Comparison of ENCODE assay signal across 8 cellular contexts in the genomic region with DNA sequence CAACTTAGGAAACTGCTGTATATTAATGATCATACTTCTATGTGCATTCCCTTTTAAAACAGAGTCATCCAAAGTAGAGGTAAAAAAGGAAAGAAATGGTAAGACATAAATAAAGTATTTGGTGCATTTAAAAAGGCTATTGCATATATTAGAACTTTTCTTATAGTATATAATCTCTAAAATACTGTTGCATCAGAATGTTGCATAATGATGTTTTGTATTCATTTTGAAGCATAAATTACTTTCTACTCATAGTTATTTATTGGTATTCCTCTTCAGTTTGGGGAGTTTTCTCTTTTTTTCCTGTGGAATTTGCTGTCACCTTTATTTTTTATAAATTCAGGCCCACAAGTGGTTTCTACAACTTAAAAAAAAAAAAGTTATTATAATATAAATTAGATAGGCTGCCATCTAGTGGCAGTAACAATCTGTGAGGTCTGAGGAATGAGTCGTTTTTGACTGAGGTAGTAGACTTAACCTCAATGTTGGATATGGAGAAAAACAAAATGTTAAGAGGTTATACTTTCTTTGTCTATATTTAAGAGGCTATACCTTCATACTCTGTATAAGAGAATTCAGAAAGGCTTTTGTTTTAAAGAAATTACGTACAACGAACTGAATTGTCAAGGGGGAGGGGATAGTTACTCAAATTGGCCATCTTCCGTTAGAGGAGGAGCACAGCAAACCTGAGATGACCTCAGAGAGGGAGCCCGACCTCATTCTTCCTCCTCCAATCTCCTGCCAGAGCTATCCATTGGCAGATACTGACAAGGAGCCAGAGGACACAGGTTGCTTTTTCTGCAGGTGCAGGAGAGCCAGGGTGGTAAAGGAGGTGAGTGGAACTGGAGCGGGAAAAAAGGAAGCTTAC. TPM values are rescaled to one million over a fixed set of nuclear protein-coding genes. Genes with fewer than 3 reads are reported as not detected.
DNase-seq lines count a peak whose midpoint lies in the region; ATAC-seq and TF ChIP-seq lines count a peak whose summit lies in the region.

No MANE protein-coding gene starts in this region.

- intact Hi-C loops in prostate gland (cut with DNase I) = loop anchor here (2.0 kb wide), 1 partner anchor 37 kb away; a partner anchor contains a TSS

- H3K9me3 ChIP-seq in GM23248 (ENCODE audit: low read depth) (no peaks in the 10 kb centered on the region), prostate gland (no peaks in the 10 kb centered on the region)

- no peak for TF ChIP-seq POLR2A in prostate gland (IDR thresholded peaks at IDR 0.05)

- H3K27me3 ChIP-seq in GM23248 (replicated peaks; ENCODE audit: insufficient read depth) (no peaks in the 10 kb centered on the region), prostate gland (replicated peaks; ENCODE audit: insufficient read depth) (no peaks in the 10 kb centered on the region)

- H4K20me1 ChIP-seq in GM23248 (ENCODE audit: insufficient read depth) = no peaks in the 10 kb centered on the region

- peak overlapping the region; percentile 51 for H2AFZ ChIP-seq in GM23248

- H3F3A ChIP-seq in GM23248 (ENCODE audit: insufficient read depth) = 0 out of 2 replicates have a peak, but pooled peaks cover 11% of the 10 kb centered on the region

- H3K79me2 ChIP-seq in GM23248 (ENCODE audit: insufficient read depth) = no peaks in the 10 kb centered on the region

- 0 out of 2 replicates have a peak overlapping the region, but pooled peaks have one; percentile 8 for H3K9ac ChIP-seq in GM23248

- in situ Hi-C loops in GM23248 (cut with MboI) = no loop called here

- WGBS in GM23248 (ENCODE audit: low coverage in 1 of 2, low lambda C conversion rate in 2 of 2, missing lambda C conversion rate in 2 of 2), 2 experiments = 25 to 31% methylated on average over 6 of the region's 6 CpGs
- 41% methylated on average over 6 of the region's 6 CpGs for WGBS in prostate gland

- H3K4me2 ChIP-seq in GM23248 (ENCODE audit: unreplicated experiment) = no peak overlapping the region

- no peaks in the 10 kb centered on the region for H3K9me2 ChIP-seq in GM23248 (ENCODE audit: insufficient read depth)

- DNase-seq in NCI-H2107 treated with DMSO at 0.1 percent for 48 hours (lab: John Stamatoyannopoulos, UW; ENCODE audit: unreplicated experiment) = peak; percentile 7
- DNase-seq in NCI-H2107 (lab: John Stamatoyannopoulos, UW) = no peak
- peak; percentile 77 for DNase-seq in GM23248
- DNase-seq in NCI-H2171 treated with DMSO at 0.1 percent for 48 hours (lab: John Stamatoyannopoulos, UW) = peak; percentile 29
- peak; percentile 25 for DNase-seq in activated gamma-delta T cell treated with anti-CD3 and anti-CD28 coated beads, Interleukin-2, amount 50 U/mL, for 16 hours (ENCODE audit: low read depth)
- DNase-seq in glomerular visceral epithelial cell (ENCODE audit: extremely low spot score) = peak; percentile 52
- DNase-seq in prostate gland (ENCODE audit: low spot score) = peak; percentile 40

- ATAC-seq in GM21367 (IDR thresholded peaks at IDR 0.05; ENCODE audit: unreplicated experiment) = no peak

- H3K4me1 ChIP-seq in GM23248 (ENCODE audit: insufficient read depth) (0 out of 2 replicates have a peak, but pooled peaks cover 4% of the 10 kb centered on the region), prostate gland (replicated peaks) (no peaks in the 10 kb centered on the region)

- no peaks in the 10 kb centered on the region for H3K36me3 ChIP-seq in GM23248 (ENCODE audit: low read depth)
- no peaks in the 10 kb centered on the region for H3K36me3 ChIP-seq in prostate gland

- peak in 3 of 4 experiments; percentile 52 to 63 (median 61) for TF ChIP-seq CTCF in prostate gland (IDR thresholded peaks at IDR 0.05)

- no peak overlapping the region for H3K4me3 ChIP-seq in GM23248
- no peak overlapping the region for H3K4me3 ChIP-seq in prostate gland

- no peak overlapping the region for H3K27ac ChIP-seq in GM23248
- H3K27ac ChIP-seq in prostate gland = no peak overlapping the region

RNA-seq across cellular contexts. Expression of a gene that starts 23.8 kb away (rescaled TPM):
- total RNA-seq in GM23248 (2014; rRNA removed; shearing (Covaris generic)) = 2.3 and 3.4 TPM in 2 replicates
- 3.1 and 3.8 TPM in 2 replicates for polyA plus RNA-seq in GM23248 (2016; fragmentation: Nextera tagmentation; extraction: Ambion mirVana)
- 10 to 100 TPM; 10.3 to 13.5 TPM for total RNA-seq in prostate gland

RNA-seq across cellular contexts. Expression of a gene that starts 37.0 kb away (rescaled TPM):
- 63.4 and 67.7 TPM in 2 replicates for total RNA-seq in GM23248 (2014; rRNA removed; shearing (Covaris generic))
- 54.4 and 61.7 TPM in 2 replicates for polyA plus RNA-seq in GM23248 (2016; fragmentation: Nextera tagmentation; extraction: Ambion mirVana)
- 10 to 100 TPM; 35.5 to 36.1 TPM for total RNA-seq in prostate gland
